9 cellular contexts compared by ENCODE assay signal in the genomic region with DNA sequence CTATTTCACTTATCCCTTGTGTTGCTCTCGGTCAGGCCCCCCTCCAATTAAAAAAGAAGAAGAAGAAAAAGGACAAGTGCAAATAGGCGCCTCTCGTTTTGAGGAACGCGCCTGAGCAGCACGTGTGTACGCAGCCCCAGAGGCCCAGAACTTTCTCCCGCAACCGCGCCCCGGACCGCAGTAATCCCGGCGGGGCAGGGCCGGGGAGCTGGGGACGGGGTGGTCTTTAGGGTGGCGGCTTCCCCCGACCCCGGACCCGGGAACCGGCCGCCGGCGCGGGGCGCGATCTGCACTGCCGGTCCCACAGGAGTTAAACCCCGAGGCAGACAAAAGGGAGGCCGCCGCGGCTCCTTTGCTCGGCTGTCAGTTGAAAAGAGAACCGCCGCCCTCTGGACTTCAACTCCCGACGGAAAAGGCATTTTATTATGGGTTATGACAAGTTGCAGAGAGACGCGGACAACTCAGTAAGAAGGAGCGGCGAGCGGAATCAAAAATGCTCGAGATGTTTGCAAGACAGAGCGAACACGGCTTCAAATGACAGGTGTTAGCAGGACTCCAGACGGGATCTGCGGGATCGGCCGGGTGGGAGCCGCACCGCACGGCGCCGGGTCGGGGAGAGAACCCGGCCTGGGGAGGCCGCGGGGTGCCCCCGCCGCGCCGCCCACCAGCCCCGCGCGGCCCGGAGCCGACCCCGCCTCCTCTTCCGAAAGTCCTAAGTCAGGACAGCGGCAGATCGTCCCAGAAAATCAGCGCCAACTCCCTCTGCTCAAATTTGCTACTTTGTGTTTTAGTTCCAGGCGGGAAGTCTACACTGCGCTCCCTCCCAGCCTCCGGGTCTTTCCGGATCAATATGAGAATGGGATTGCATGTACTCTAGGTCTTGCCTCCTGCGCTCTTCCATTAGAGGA.
DNase-seq lines count a peak whose midpoint lies in the region; ATAC-seq and TF ChIP-seq lines count a peak whose summit lies in the region.
"Had no signal": no experiment of that assay in that cellular context is flagged by ENCODE, and none has a peak within 500 bp of the region (broad histone marks: within the 10 kb centered on the region; RNA-seq: fewer than 3 reads in every experiment).

No MANE protein-coding gene starts in this region.

- peak overlapping the region in 11 of 12 donors; percentile 22 to 50 (median 40) for H3K4me3 ChIP-seq in heart left ventricle
- peak overlapping the region; percentile 22 for H3K4me3 ChIP-seq in epithelial cell of esophagus (ENCODE audit: low read length)
- peak overlapping the region; percentile 33 to 44 for H3K4me3 ChIP-seq in muscle layer of colon (ENCODE audit: low read depth in 1 of 2, low read length in 2 of 2)
- H3K4me3 ChIP-seq in vagina, result peak overlapping the region; percentile 20

- H3K27ac ChIP-seq in heart left ventricle (no peak overlapping the region), muscle layer of colon (ENCODE audit: low read depth, low read length) (no peak overlapping the region), vagina (no peak overlapping the region)

- 2 to 4% (median 3%) methylated on average over 67 to 77 of the region's 77 CpGs for WGBS in heart left ventricle, 4 donors

- TF ChIP-seq POLR2A in heart left ventricle (IDR thresholded peaks at IDR 0.05), result no peak
- no peak for TF ChIP-seq POLR2A in vagina (IDR thresholded peaks at IDR 0.05)

- H3K4me1 ChIP-seq in heart left ventricle, result peaks cover 0 to 19% (median 14%) of the 10 kb centered on the region in 12 donors
- H3K4me1 ChIP-seq in muscle layer of colon (ENCODE audit: insufficient read depth, low read length), result no peaks in the 10 kb centered on the region
- H3K4me1 ChIP-seq in vagina, result peaks cover 16% of the 10 kb centered on the region

- no peak overlapping the region for H3K9ac ChIP-seq in muscle layer of colon (ENCODE audit: low read length)

- intact Hi-C loops in heart left ventricle (cut with DNase I), result loop anchor here in 2 of 10 donors (2.0 to 5.0 kb wide), 2 partner anchors 47 kb away; no protein-coding TSS in a partner anchor
- intact Hi-C loops in Right ventricle myocardium superior (cut with DNase I), result no loop called here
- intact Hi-C loops in vagina (cut with DNase I), result no loop called here
- intact Hi-C loops in posterior vena cava (cut with DNase I), result no loop called here

- H3K9me3 ChIP-seq in heart left ventricle (no peaks in the 10 kb centered on the region), muscle layer of colon (ENCODE audit: low read length) (no peaks in the 10 kb centered on the region), vagina (no peaks in the 10 kb centered on the region)

- ATAC-seq in heart left ventricle (no peak), Right ventricle myocardium superior (ENCODE audit: poor library complexity) (no peak)

- DNase-seq in heart left ventricle (no peak), Right ventricle myocardium superior (no peak), epithelial cell of esophagus (ENCODE audit: low read depth) (peak; percentile 22), vagina (ENCODE audit: extremely low spot score in 2 of 2) (no peak), occipital lobe (lab: John Stamatoyannopoulos, UW) (no peak), posterior vena cava (ENCODE audit: low spot score) (no peak), NAMALWA (ENCODE audit: low spot score) (no peak)
- DNase-seq: activated CD4-positive, alpha-beta T cell treated with anti-CD3 and anti-CD28 coated beads for 1 hour had no signal

- peaks cover 46 to 95% (median 80%) of the 10 kb centered on the region in 9 donors for H3K27me3 ChIP-seq in heart left ventricle
- peaks cover 64 to 78% of the 10 kb centered on the region in 2 donors for H3K27me3 ChIP-seq in muscle layer of colon (ENCODE audit: control insufficient read depth in 1 of 2, insufficient read depth in 2 of 2, low read length in 2 of 2)
- H3K27me3 ChIP-seq in vagina, result peaks cover 10% of the 10 kb centered on the region

- TF ChIP-seq CTCF in heart left ventricle (IDR thresholded peaks at IDR 0.05), result no peak
- no peak for TF ChIP-seq CTCF in epithelial cell of esophagus (IDR thresholded peaks at IDR 0.05; ENCODE audit: insufficient read depth, low read depth, low read length, missing control alignments)
- no peak for TF ChIP-seq CTCF in vagina (IDR thresholded peaks at IDR 0.05)

- no peaks in the 10 kb centered on the region for H3K36me3 ChIP-seq in heart left ventricle
- H3K36me3 ChIP-seq in muscle layer of colon (ENCODE audit: insufficient read depth, low read length), result no peaks in the 10 kb centered on the region
- H3K36me3 ChIP-seq in vagina, result no peaks in the 10 kb centered on the region
